11 cellular contexts compared by ENCODE assay signal in the genomic region with DNA sequence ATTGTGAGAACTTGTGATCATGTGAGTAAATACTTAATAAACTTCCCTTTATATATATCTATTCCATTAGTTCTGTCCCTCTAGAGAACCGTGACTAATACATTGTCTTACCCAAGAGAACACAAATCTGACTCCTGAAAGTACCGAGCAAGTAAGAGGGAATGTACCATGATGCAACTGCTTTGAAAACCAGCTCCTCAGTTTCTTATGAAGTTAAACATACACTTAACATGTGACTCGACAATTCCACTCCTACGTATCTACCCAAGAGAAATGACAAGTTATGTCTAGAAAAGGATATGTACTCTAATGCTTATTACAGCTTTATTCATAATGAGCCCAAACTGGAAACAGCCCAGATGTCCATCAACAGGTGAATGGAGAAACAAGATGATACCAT. TPM values are rescaled to one million over a fixed set of nuclear protein-coding genes. Genes with fewer than 3 reads are reported as not detected.
DNase-seq lines count a peak whose midpoint lies in the region; ATAC-seq lines count a peak whose summit lies in the region.
"Had no signal": no experiment of that assay in that cellular context is flagged by ENCODE, and none has a peak within 500 bp of the region (broad histone marks: within the 10 kb centered on the region; RNA-seq: fewer than 3 reads in every experiment).

No MANE protein-coding gene starts in this region.

- H3K4me3 Mint-ChIP-seq in activated T-cell treated with anti-CD3 and anti-CD28 coated beads, Interleukin-2, amount 50 U/mL, for 72 hours = peak overlapping the region; percentile 38 to 40
- H3K4me3 Mint-ChIP-seq in stimulated activated naive CD8-positive, alpha-beta T cell treated with anti-CD3 and anti-CD28 coated beads, Interleukin-15, amount 100 ng/mL, for 72 hours = no peak overlapping the region

- peaks cover 5 to 7% of the 10 kb centered on the region in 2 donors for H3K9me3 Mint-ChIP-seq in activated T-cell treated with anti-CD3 and anti-CD28 coated beads, Interleukin-2, amount 50 U/mL, for 72 hours
- peaks cover 0 to 8% of the 10 kb centered on the region in 2 donors for H3K9me3 Mint-ChIP-seq in stimulated activated naive CD8-positive, alpha-beta T cell treated with anti-CD3 and anti-CD28 coated beads, Interleukin-15, amount 100 ng/mL, for 72 hours

- peaks cover 9% of the 10 kb centered on the region for H3K27me3 Mint-ChIP-seq in activated T-cell treated with anti-CD3 and anti-CD28 coated beads, Interleukin-2, amount 50 U/mL, for 72 hours (ENCODE audit: low read depth)
- H3K27me3 Mint-ChIP-seq in stimulated activated naive CD8-positive, alpha-beta T cell treated with anti-CD3 and anti-CD28 coated beads, Interleukin-15, amount 100 ng/mL, for 72 hours = peaks cover 9% of the 10 kb centered on the region

- peak overlapping the region; percentile 74 for H3K27ac Mint-ChIP-seq in activated T-cell treated with anti-CD3 and anti-CD28 coated beads, Interleukin-2, amount 50 U/mL, for 72 hours
- H3K27ac Mint-ChIP-seq in stimulated activated naive CD8-positive, alpha-beta T cell treated with anti-CD3 and anti-CD28 coated beads, Interleukin-15, amount 100 ng/mL, for 72 hours = no peak overlapping the region

- H3K36me3 Mint-ChIP-seq in activated T-cell treated with anti-CD3 and anti-CD28 coated beads, Interleukin-2, amount 50 U/mL, for 72 hours (ENCODE audit: insufficient read depth in 2 of 2) = peaks cover 6% of the 10 kb centered on the region in 2 donors

- peaks cover 48% of the 10 kb centered on the region for H3K4me1 Mint-ChIP-seq in activated T-cell treated with anti-CD3 and anti-CD28 coated beads, Interleukin-2, amount 50 U/mL, for 72 hours (ENCODE audit: low read depth)
- H3K4me1 Mint-ChIP-seq in stimulated activated naive CD8-positive, alpha-beta T cell treated with anti-CD3 and anti-CD28 coated beads, Interleukin-15, amount 100 ng/mL, for 72 hours = peaks cover 39% of the 10 kb centered on the region

- peak; percentile 75 to 79 for ATAC-seq in activated T-cell treated with anti-CD3 and anti-CD28 coated beads, Interleukin-2, amount 50 U/mL, for 72 hours (replicated peaks in 1 of 2)
- ATAC-seq in stimulated activated naive CD8-positive, alpha-beta T cell treated with anti-CD3 and anti-CD28 coated beads, Interleukin-15, amount 100 ng/mL, for 72 hours = peak; percentile 69
- no peak for ATAC-seq in GM19455 (IDR thresholded peaks at IDR 0.05; ENCODE audit: unreplicated experiment)

- no peak for DNase-seq in activated T-cell treated with anti-CD3 and anti-CD28 coated beads, Interleukin-2, amount 50 U/mL, for 72 hours
- DNase-seq in activated T-cell treated with anti-CD3 and anti-CD28 coated beads, Interleukin-2, amount 50 U/mL, for 1 hour = no peak
- peak; percentile 32 for DNase-seq in RKO (ENCODE audit: low spot score)
- DNase-seq in fibroblast of gingiva (ENCODE audit: low read depth) = peak; percentile 81
- no peak for DNase-seq in stimulated activated naive CD8-positive, alpha-beta T cell treated with anti-CD3 and anti-CD28 coated beads, Interleukin-15, amount 100 ng/mL, for 72 hours
- no peak for DNase-seq in DMS 273 (lab: John Stamatoyannopoulos, UW; ENCODE audit: unreplicated experiment)
- no peak for DNase-seq in NCI-H2107 (lab: John Stamatoyannopoulos, UW)
- DNase-seq: H7, NCI-H345 had no signal

RNA-seq across cellular contexts. Expression of gene GJD3, which starts 8.8 kb away (rescaled TPM):
- total RNA-seq in activated T-cell treated with anti-CD3 and anti-CD28 coated beads, Interleukin-2, amount 50 U/mL, for 72 hours = not detected
- total RNA-seq: Daoy had no signal

RNA-seq across cellular contexts. Expression of gene TOP2A, which starts 44.4 kb away (rescaled TPM):
- 100 to 1,000 TPM; 324 to 425 TPM for total RNA-seq in activated T-cell treated with anti-CD3 and anti-CD28 coated beads, Interleukin-2, amount 50 U/mL, for 72 hours

Comparison
In these comparisons a context has a peak if more than half of its experiments do, and no peak if none do; other contexts are left out.
1. DNase-seq: peak in RKO (single experiment) and fibroblast of gingiva (single experiment); none in activated T-cell treated with anti-CD3 and anti-CD28 coated beads, Interleukin-2, amount 50 U/mL, for 72 hours (0 of 2), activated T-cell treated with anti-CD3 and anti-CD28 coated beads, Interleukin-2, amount 50 U/mL, for 1 hour (single experiment), stimulated activated naive CD8-positive, alpha-beta T cell treated with anti-CD3 and anti-CD28 coated beads, Interleukin-15, amount 100 ng/mL, for 72 hours (0 of 2), DMS 273 (single experiment) and NCI-H2107 (single experiment).
2. H3K4me3 Mint-ChIP-seq: peak in activated T-cell treated with anti-CD3 and anti-CD28 coated beads, Interleukin-2, amount 50 U/mL, for 72 hours (2 of 2); none in stimulated activated naive CD8-positive, alpha-beta T cell treated with anti-CD3 and anti-CD28 coated beads, Interleukin-15, amount 100 ng/mL, for 72 hours (0 of 2).